In genomic region chr12:14766020-14766419, GRCh38 we compare ENCODE assay signal across 4 cellular contexts. TPM values are rescaled to one million over a fixed set of nuclear protein-coding genes. Genes with fewer than 3 reads are reported as not detected.
"Had no signal": no experiment of that assay in that cellular context is flagged by ENCODE, and none has a peak within 500 bp of the region (broad histone marks: within the 10 kb centered on the region; RNA-seq: fewer than 3 reads in every experiment).

No MANE protein-coding gene starts in this region.

RNA-seq across cellular contexts. Expression of gene SMCO3, which starts 48.0 kb away (rescaled TPM):
- total RNA-seq: HT1080, M059J, OCI-LY7, PC-3 had no signal
